Comparison of ENCODE assay signal across 9 cellular contexts in the genomic region with DNA sequence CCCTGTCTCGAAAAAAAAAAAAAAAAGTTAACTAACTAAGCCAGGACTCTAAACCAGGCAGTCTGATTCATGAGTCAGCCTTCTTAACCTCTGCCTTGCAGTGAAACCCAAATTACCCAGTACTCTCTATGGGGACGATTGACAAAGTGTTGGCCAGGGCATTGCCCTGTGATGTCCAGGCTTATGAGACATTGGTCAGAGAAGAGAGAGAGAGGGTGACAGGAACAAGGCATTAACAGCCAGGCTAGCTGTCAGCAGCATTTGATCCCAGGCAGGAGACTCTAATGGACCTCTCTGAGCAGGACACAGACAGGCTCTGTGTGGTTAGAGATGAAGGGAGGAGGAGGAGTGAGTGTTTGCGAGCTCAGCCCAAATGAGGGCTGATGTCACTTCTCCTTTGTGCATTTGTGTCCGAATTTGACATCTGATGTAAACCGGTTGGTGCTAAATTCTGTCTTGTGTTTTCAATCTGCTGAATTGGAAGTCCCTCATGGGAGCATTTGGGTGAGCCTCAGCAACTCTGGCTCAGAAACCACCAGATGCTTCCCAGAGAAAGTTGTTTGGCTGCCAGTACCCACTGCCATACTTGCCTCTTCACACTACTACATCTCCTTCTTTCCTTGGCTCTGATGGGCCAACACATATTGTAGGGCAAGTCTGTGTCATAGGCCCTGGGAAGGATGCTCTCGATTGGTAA. TPM values are rescaled to one million over a fixed set of nuclear protein-coding genes. Genes with fewer than 3 reads are reported as not detected.
DNase-seq lines count a peak whose midpoint lies in the region; ATAC-seq and TF ChIP-seq lines count a peak whose summit lies in the region.
"Had no signal": no experiment of that assay in that cellular context is flagged by ENCODE, and none has a peak within 500 bp of the region (broad histone marks: within the 10 kb centered on the region; RNA-seq: fewer than 3 reads in every experiment).

No MANE protein-coding gene starts in this region.

- no peaks in the 10 kb centered on the region for H3K79me2 ChIP-seq in DOHH2 (ENCODE audit: control insufficient read depth, low read length)
- H3K79me2 ChIP-seq in smooth muscle cell (ENCODE audit: low read depth), result no peaks in the 10 kb centered on the region

- TF ChIP-seq CTCF in DOHH2 (IDR thresholded peaks at IDR 0.05; ENCODE audit: low read depth, low read length, poor library complexity, severe bottlenecking) (no peak), left ventricle myocardium inferior (IDR thresholded peaks at IDR 0.05; ENCODE audit: borderline replicate concordance) (no peak), smooth muscle cell (IDR thresholded peaks at IDR 0.05; ENCODE audit: borderline replicate concordance, insufficient read depth, poor library complexity, severe bottlenecking) (no peak)

- H3K9ac ChIP-seq in smooth muscle cell (ENCODE audit: low read depth), result peak overlapping the region; percentile 35

- H3K27me3 Mint-ChIP-seq in activated T-cell treated with anti-CD3 and anti-CD28 coated beads, Interleukin-2, amount 50 U/mL, for 72 hours (ENCODE audit: low read depth), result no peaks in the 10 kb centered on the region

- H3K4me1 ChIP-seq in DOHH2 (ENCODE audit: control insufficient read depth, low read length), result peaks cover 84% of the 10 kb centered on the region
- peaks cover 41% of the 10 kb centered on the region for H3K4me1 ChIP-seq in left ventricle myocardium inferior
- peaks cover 13% of the 10 kb centered on the region for H3K4me1 ChIP-seq in smooth muscle cell (ENCODE audit: low read depth)

- peak; percentile 58 for ATAC-seq in GM21390 (IDR thresholded peaks at IDR 0.05; ENCODE audit: unreplicated experiment)
- peak; percentile 78 to 80 for ATAC-seq in activated T-cell treated with anti-CD3 and anti-CD28 coated beads, Interleukin-2, amount 50 U/mL, for 72 hours (replicated peaks in 1 of 2)
- ATAC-seq in HG03469 (IDR thresholded peaks at IDR 0.05; ENCODE audit: unreplicated experiment), result no peak

- no peaks in the 10 kb centered on the region for H3K9me2 ChIP-seq in DOHH2 (replicated peaks; ENCODE audit: control insufficient read depth, low read length)

- H3K36me3 ChIP-seq in DOHH2 (ENCODE audit: control insufficient read depth, low read length) (peaks cover 3% of the 10 kb centered on the region; the same call in 1 of the 2 replicates), MG63 (no peaks in the 10 kb centered on the region), left ventricle myocardium inferior (no peaks in the 10 kb centered on the region), smooth muscle cell (ENCODE audit: low read depth) (no peaks in the 10 kb centered on the region)

- H3K27ac Mint-ChIP-seq in activated T-cell treated with anti-CD3 and anti-CD28 coated beads, Interleukin-2, amount 50 U/mL, for 72 hours, result peak overlapping the region; percentile 75

- intact Hi-C loops in left ventricle myocardium inferior (cut with micrococcal nuclease), result no loop called here

- H3K4me3 Mint-ChIP-seq in activated T-cell treated with anti-CD3 and anti-CD28 coated beads, Interleukin-2, amount 50 U/mL, for 72 hours, result peak overlapping the region; percentile 72 to 79

- H2AFZ ChIP-seq in smooth muscle cell (ENCODE audit: low read depth), result peak overlapping the region; percentile 73

- H3K27ac ChIP-seq in DOHH2 (ENCODE audit: low read depth, low read length), result peak overlapping the region; percentile 76
- peak overlapping the region; percentile 80 for H3K27ac ChIP-seq in left ventricle myocardium inferior (replicated peaks)
- peak overlapping the region; percentile 76 for H3K27ac ChIP-seq in smooth muscle cell (ENCODE audit: low read depth)

- H3K36me3 Mint-ChIP-seq in activated T-cell treated with anti-CD3 and anti-CD28 coated beads, Interleukin-2, amount 50 U/mL, for 72 hours (ENCODE audit: insufficient read depth in 2 of 2), result no peaks in the 10 kb centered on the region

- DNase-seq in MG63 (peak; percentile 25), left ventricle myocardium inferior (peak; percentile 34), smooth muscle cell (lab: John Stamatoyannopoulos, UW; ENCODE audit: unreplicated experiment) (no peak), SIG-M5 (lab: John Stamatoyannopoulos, UW) (no peak)
- DNase-seq in activated T-cell treated with anti-CD3 and anti-CD28 coated beads, Interleukin-2, amount 50 U/mL, for 72 hours, result peak; percentile 44 to 47

- H3F3A ChIP-seq in DOHH2 (ENCODE audit: control insufficient read depth, insufficient read depth) (peaks cover 32% of the 10 kb centered on the region; the same call in 1 of the 2 replicates), smooth muscle cell (ENCODE audit: low read depth) (peaks cover 15% of the 10 kb centered on the region)

- H3K27me3 ChIP-seq in DOHH2 (ENCODE audit: control insufficient read depth, low read length) (no peaks in the 10 kb centered on the region), MG63 (no peaks in the 10 kb centered on the region), left ventricle myocardium inferior (ENCODE audit: low read depth) (no peaks in the 10 kb centered on the region), smooth muscle cell (ENCODE audit: low read depth) (no peaks in the 10 kb centered on the region)

- H3K4me1 Mint-ChIP-seq in activated T-cell treated with anti-CD3 and anti-CD28 coated beads, Interleukin-2, amount 50 U/mL, for 72 hours (ENCODE audit: low read depth), result peaks cover 50% of the 10 kb centered on the region

- 23% methylated on average over 6 of the region's 6 CpGs for WGBS in smooth muscle cell (ENCODE audit: low lambda C conversion rate)

- no peaks in the 10 kb centered on the region for H3K9me3 Mint-ChIP-seq in activated T-cell treated with anti-CD3 and anti-CD28 coated beads, Interleukin-2, amount 50 U/mL, for 72 hours

- no peaks in the 10 kb centered on the region for H4K20me1 ChIP-seq in DOHH2 (ENCODE audit: control insufficient read depth, insufficient read depth, low read depth, low read length)
- no peaks in the 10 kb centered on the region for H4K20me1 ChIP-seq in smooth muscle cell (ENCODE audit: low read depth)

- H3K4me2 ChIP-seq in DOHH2 (ENCODE audit: low read length) (peak overlapping the region; percentile 77), smooth muscle cell (peak overlapping the region; percentile 45)

- H3K9me3 ChIP-seq in DOHH2 (ENCODE audit: control insufficient read depth, insufficient read depth, low read length) (no peaks in the 10 kb centered on the region), MG63 (no peaks in the 10 kb centered on the region), left ventricle myocardium inferior (replicated peaks) (no peaks in the 10 kb centered on the region), smooth muscle cell (replicated peaks; ENCODE audit: low read depth) (no peaks in the 10 kb centered on the region)

- peak overlapping the region; percentile 60 for H3K4me3 ChIP-seq in DOHH2 (ENCODE audit: low read length)
- H3K4me3 ChIP-seq in MG63, result no peak overlapping the region
- H3K4me3 ChIP-seq in left ventricle myocardium inferior, result peak overlapping the region; percentile 21
- H3K4me3 ChIP-seq in smooth muscle cell, result no peak overlapping the region

RNA-seq across cellular contexts. Expression of gene MYL4, which starts 4.3 kb away (rescaled TPM):
- total RNA-seq in MG63 (2014; rRNA removed; shearing (Covaris generic); ENCODE audit: low replicate concordance), result not detected in 2 replicates
- total RNA-seq in activated T-cell treated with anti-CD3 and anti-CD28 coated beads, Interleukin-2, amount 50 U/mL, for 72 hours, result not detected
- total RNA-seq in left ventricle myocardium inferior (809 TPM), smooth muscle cell (6.5 and 8.3 TPM in 2 replicates)
- 6.5 and 7.7 TPM in 2 replicates for polyA plus RNA-seq in smooth muscle cell
- total RNA-seq: NCI-H460 had no signal

RNA-seq across cellular contexts. Expression of gene CDC27, which starts 15.8 kb away (rescaled TPM):
- 117 and 128 TPM in 2 replicates for total RNA-seq in MG63 (2014; rRNA removed; shearing (Covaris generic); ENCODE audit: low replicate concordance)
- 100 to 1,000 TPM; 124 to 146 TPM for total RNA-seq in activated T-cell treated with anti-CD3 and anti-CD28 coated beads, Interleukin-2, amount 50 U/mL, for 72 hours
- total RNA-seq in left ventricle myocardium inferior (92.4 TPM), smooth muscle cell (94.2 and 101 TPM in 2 replicates)
- polyA plus RNA-seq in smooth muscle cell, result 53.1 and 61.5 TPM in 2 replicates

RNA-seq across cellular contexts. Expression of gene ITGB3, which starts 48.8 kb away (rescaled TPM):
- 12.1 and 13.6 TPM in 2 replicates for total RNA-seq in MG63 (2014; rRNA removed; shearing (Covaris generic); ENCODE audit: low replicate concordance)
- not detected for total RNA-seq in activated T-cell treated with anti-CD3 and anti-CD28 coated beads, Interleukin-2, amount 50 U/mL, for 72 hours
- total RNA-seq in left ventricle myocardium inferior, result 3.3 TPM
- 5.1 and 7.9 TPM in 2 replicates for total RNA-seq in smooth muscle cell
- 3.9 and 5.2 TPM in 2 replicates for polyA plus RNA-seq in smooth muscle cell
- total RNA-seq: NCI-H460 had no signal

Comparison
In these comparisons a context has a peak if more than half of its experiments do, and no peak if none do; other contexts are left out.
1. H3K4me3 ChIP-seq: peak in DOHH2 (single experiment) and left ventricle myocardium inferior (single experiment); none in MG63 (single experiment) and smooth muscle cell (single experiment).
2. DNase-seq: peak in MG63 (single experiment), activated T-cell treated with anti-CD3 and anti-CD28 coated beads, Interleukin-2, amount 50 U/mL, for 72 hours (2 of 2) and left ventricle myocardium inferior (single experiment); none in smooth muscle cell (single experiment) and SIG-M5 (single experiment).
3. RNA of gene MYL4, which starts 4.3 kb away (total RNA-seq): 809 TPM in left ventricle myocardium inferior (single experiment); 6.5 to 8.3 TPM in smooth muscle cell, not detected in MG63 and not detected in activated T-cell treated with anti-CD3 and anti-CD28 coated beads, Interleukin-2, amount 50 U/mL, for 72 hours; every median in the first group is over 10 times any median in the second.
4. Peak in every context shown above with its lines, with median percentiles within 50 percentile points of each other: H3K27ac ChIP-seq.